16 cellular contexts compared by ENCODE assay signal in the genomic region with DNA sequence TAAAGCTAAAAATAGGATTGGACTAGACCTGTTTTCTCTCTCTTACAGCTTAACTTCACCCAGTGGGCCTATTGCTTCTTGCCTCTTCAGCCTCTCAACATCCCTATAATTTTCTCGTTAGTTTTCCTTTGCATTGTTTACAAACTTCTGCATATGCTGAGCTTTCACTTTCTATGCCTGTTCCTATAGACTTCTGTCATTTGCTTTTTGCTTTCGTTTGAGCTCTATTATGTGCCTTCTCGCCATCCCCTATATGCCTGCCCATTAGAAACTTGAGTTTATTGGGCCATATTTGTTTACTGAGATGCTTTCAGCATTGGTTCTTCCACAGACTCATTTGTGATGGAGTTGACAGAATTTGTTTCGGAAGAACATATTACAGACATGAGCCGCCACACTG. TPM values are rescaled to one million over a fixed set of nuclear protein-coding genes. Genes with fewer than 3 reads are reported as not detected.
DNase-seq lines count a peak whose midpoint lies in the region; ATAC-seq, FAIRE-seq and TF ChIP-seq lines count a peak whose summit lies in the region.
"Had no signal": no experiment of that assay in that cellular context is flagged by ENCODE, and none has a peak within 500 bp of the region (broad histone marks: within the 10 kb centered on the region; RNA-seq: fewer than 3 reads in every experiment).

No MANE protein-coding gene starts in this region.

- no peak for TF ChIP-seq RAD21 in A549 (conservative IDR thresholded peaks at IDR 0.05 in 1 of 2, IDR thresholded peaks at IDR 0.05 in 1 of 2)

- H3K9me3 ChIP-seq in A549 (no peaks in the 10 kb centered on the region), Karpas-422 (ENCODE audit: low read length) (no peaks in the 10 kb centered on the region), upper lobe of right lung (no peaks in the 10 kb centered on the region), osteoblast (ENCODE audit: low read depth, low read length) (no peaks in the 10 kb centered on the region)
- H3K9me3 ChIP-seq in CD8-positive, alpha-beta memory T cell (ENCODE audit: low read length) = no peaks in the 10 kb centered on the region
- H3K9me3 ChIP-seq: esophagus muscularis mucosa, ovary had no signal

- ATAC-seq in A549 (no peak), Right ventricle myocardium superior (ENCODE audit: poor library complexity) (no peak), upper lobe of right lung (no peak)
- no peak for ATAC-seq in central memory CD8-positive, alpha-beta T cell (replicated peaks; ENCODE audit: extremely low read depth, poor library complexity, severe bottlenecking)

- no peak overlapping the region for H3K27ac ChIP-seq in A549
- H3K27ac ChIP-seq in CD8-positive, alpha-beta memory T cell (ENCODE audit: low read depth, low read length) = no peak overlapping the region
- no peak overlapping the region for H3K27ac ChIP-seq in Karpas-422 (ENCODE audit: low read length)
- no peak overlapping the region for H3K27ac ChIP-seq in upper lobe of right lung
- no peak overlapping the region for H3K27ac ChIP-seq in osteoblast (ENCODE audit: low read depth, low read length)
- H3K27ac ChIP-seq: esophagus muscularis mucosa had no signal

- FAIRE-seq in A549 (lab: Jason Lieb, UNC) (no peak), D721Med (lab: Jason Lieb, UNC) (no peak)
- FAIRE-seq: keratinocyte had no signal

- H3K4me2 ChIP-seq in A549 = no peak overlapping the region
- peak overlapping the region; percentile 0 for H3K4me2 ChIP-seq in Karpas-422 (ENCODE audit: low read depth, low read length, poor library complexity, severe bottlenecking)
- no peak overlapping the region for H3K4me2 ChIP-seq in osteoblast (ENCODE audit: insufficient read depth, low read length)

- H3K4me3 ChIP-seq in A549 (no peak overlapping the region), Karpas-422 (ENCODE audit: low read length) (no peak overlapping the region), upper lobe of right lung (no peak overlapping the region), osteoblast (ENCODE audit: insufficient read depth, low read length) (no peak overlapping the region)
- no peak overlapping the region for H3K4me3 ChIP-seq in CD8-positive, alpha-beta memory T cell (ENCODE audit: low read length)
- H3K4me3 ChIP-seq: esophagus muscularis mucosa, ovary, skin epidermis had no signal

- H3K9ac ChIP-seq in Karpas-422 (ENCODE audit: low read length) = no peak overlapping the region

- H4K20me1 ChIP-seq in Karpas-422 (ENCODE audit: insufficient read depth, low read depth, low read length) = no peaks in the 10 kb centered on the region
- H4K20me1 ChIP-seq in osteoblast (ENCODE audit: insufficient read depth, low read length) = no peaks in the 10 kb centered on the region

- DNase-seq in A549 (ENCODE audit: low read depth in 1 of 2, low spot score in 1 of 2) (no peak), Karpas-422 (no peak), Right ventricle myocardium superior (no peak), upper lobe of right lung (no peak), osteoblast (ENCODE audit: insufficient read length, low spot score, missing footprints) (no peak), D721Med (ENCODE audit: insufficient read length, low spot score) (no peak)
- peak in 1 of 5 donors; percentile 7 for DNase-seq in CD8-positive, alpha-beta memory T cell
- DNase-seq in central memory CD8-positive, alpha-beta T cell (ENCODE audit: low spot score in 2 of 2) = no peak
- DNase-seq: activated CD4-positive, CD25-positive, alpha-beta regulatory T cell; DMS79 treated with DMSO at 0.1 percent for 48 hours; NCI-H774; ovary; RPMI8226 had no signal

- TF ChIP-seq CTCF in A549 (IDR thresholded peaks at IDR 0.05) (no peak), upper lobe of right lung (IDR thresholded peaks at IDR 0.05) (no peak), osteoblast (IDR thresholded peaks at IDR 0.05; ENCODE audit: extremely low read depth, low read depth, low read length) (no peak), D721Med (IDR thresholded peaks at IDR 0.05; ENCODE audit: insufficient read depth, missing control alignments) (no peak)

- H3K4me3 Mint-ChIP-seq in CD8-positive, alpha-beta memory T cell = peak overlapping the region; percentile 38 to 72 (median 51)
- H3K4me3 Mint-ChIP-seq in central memory CD8-positive, alpha-beta T cell = peak overlapping the region; percentile 47

- H2AFZ ChIP-seq in Karpas-422 (ENCODE audit: low read length) (no peak overlapping the region), osteoblast (ENCODE audit: low read length) (no peak overlapping the region)

- no peaks in the 10 kb centered on the region for H3K27me3 ChIP-seq in CD8-positive, alpha-beta memory T cell (ENCODE audit: insufficient read depth, low read length, poor library complexity, severe bottlenecking)
- no peaks in the 10 kb centered on the region for H3K27me3 ChIP-seq in Karpas-422 (ENCODE audit: low read length)
- no peaks in the 10 kb centered on the region for H3K27me3 ChIP-seq in upper lobe of right lung
- no peaks in the 10 kb centered on the region for H3K27me3 ChIP-seq in osteoblast (ENCODE audit: insufficient read depth, low read length)
- H3K27me3 ChIP-seq: esophagus muscularis mucosa, ovary had no signal

- no peak for TF ChIP-seq EP300 in A549 (IDR thresholded peaks at IDR 0.05)

- H3K27me3 Mint-ChIP-seq in CD8-positive, alpha-beta memory T cell = no peaks in the 10 kb centered on the region
- no peaks in the 10 kb centered on the region for H3K27me3 Mint-ChIP-seq in central memory CD8-positive, alpha-beta T cell

- peaks cover under 1 to 6% (median under 1%) of the 10 kb centered on the region in 3 donors for H3K36me3 Mint-ChIP-seq in CD8-positive, alpha-beta memory T cell
- peaks cover 3% of the 10 kb centered on the region for H3K36me3 Mint-ChIP-seq in central memory CD8-positive, alpha-beta T cell (ENCODE audit: insufficient read depth)

- intact Hi-C loops in Right ventricle myocardium superior (cut with DNase I) = no loop called here
- intact Hi-C loops in upper lobe of right lung (cut with DNase I) = no loop called here

- POLR2A ChIA-PET in A549 (lab: Yijun Ruan, JAX) = no interaction called here
- POLR2A ChIA-PET in CD8-positive, alpha-beta memory T cell (lab: Charles Lee) = interaction anchor here (1.0 to 5.5 kb wide), 2 partner anchors 41 to 51 kb away, joined by 3 to 32 read pairs; a partner anchor contains a TSS

- H3K27ac Mint-ChIP-seq in CD8-positive, alpha-beta memory T cell = peak overlapping the region; percentile 66 to 97 (median 92)
- peak overlapping the region; percentile 85 for H3K27ac Mint-ChIP-seq in central memory CD8-positive, alpha-beta T cell (ENCODE audit: low read depth)

- H3K79me2 ChIP-seq in Karpas-422 (ENCODE audit: low read length) = peaks cover 97% of the 10 kb centered on the region
- peaks cover 22% of the 10 kb centered on the region for H3K79me2 ChIP-seq in osteoblast (ENCODE audit: insufficient read depth, low read length)

- H3K4me1 Mint-ChIP-seq in CD8-positive, alpha-beta memory T cell = peaks cover 77 to 91% (median 90%) of the 10 kb centered on the region in 3 donors
- H3K4me1 Mint-ChIP-seq in central memory CD8-positive, alpha-beta T cell = peaks cover 60% of the 10 kb centered on the region

- H3K4me1 ChIP-seq in A549 (peaks cover 16% of the 10 kb centered on the region), Karpas-422 (ENCODE audit: low read length) (peaks cover 49% of the 10 kb centered on the region), upper lobe of right lung (peaks cover 54% of the 10 kb centered on the region), osteoblast (ENCODE audit: insufficient read depth, low read length) (peaks cover 6% of the 10 kb centered on the region)
- H3K4me1 ChIP-seq in CD8-positive, alpha-beta memory T cell (ENCODE audit: insufficient read depth, low read length) = peaks cover 58% of the 10 kb centered on the region

- no peak for TF ChIP-seq POLR2A in A549 (IDR thresholded peaks at IDR 0.05; ENCODE audit: low read length)

- CTCF ChIA-PET in A549 (lab: Yijun Ruan, JAX) = interaction anchor here (0.6 to 0.9 kb wide), 2 partner anchors 25 to 143 kb away, joined by 3 to 4 read pairs; no protein-coding TSS in a partner anchor
- CTCF ChIA-PET in CD8-positive, alpha-beta memory T cell (lab: Charles Lee) = interaction anchor here (1.5 to 5.3 kb wide), 3 partner anchors 41 to 125 kb away, joined by 4 to 40 read pairs (median 9); a partner anchor contains a TSS

- WGBS in A549 (ENCODE audit: missing lambda C conversion rate) = 93% methylated on average over 5 of the region's 5 CpGs

- H3K9me2 ChIP-seq in Karpas-422 (replicated peaks; ENCODE audit: insufficient read depth, low read length) = no peaks in the 10 kb centered on the region

- H3K9me3 Mint-ChIP-seq in CD8-positive, alpha-beta memory T cell = peaks cover 0 to under 1% (median 0%) of the 10 kb centered on the region in 5 donors
- no peaks in the 10 kb centered on the region for H3K9me3 Mint-ChIP-seq in central memory CD8-positive, alpha-beta T cell

- H3K36me3 ChIP-seq in CD8-positive, alpha-beta memory T cell (ENCODE audit: insufficient read depth, low read length) = no peaks in the 10 kb centered on the region
- H3K36me3 ChIP-seq in Karpas-422 (ENCODE audit: insufficient read depth, low read length) (no peaks in the 10 kb centered on the region), upper lobe of right lung (no peaks in the 10 kb centered on the region), osteoblast (ENCODE audit: insufficient read depth, low read length) (no peaks in the 10 kb centered on the region)
- H3K36me3 ChIP-seq: esophagus muscularis mucosa, ovary had no signal

TF ChIP-seq in A549, 52 proteins besides CTCF, POLR2A, EP300 and RAD21:
- peak; percentile 39 for TF ChIP-seq MAFK (IDR thresholded peaks at IDR 0.05; ENCODE audit: partially characterized antibody)
- TF ChIP-seq, protein P1, sequence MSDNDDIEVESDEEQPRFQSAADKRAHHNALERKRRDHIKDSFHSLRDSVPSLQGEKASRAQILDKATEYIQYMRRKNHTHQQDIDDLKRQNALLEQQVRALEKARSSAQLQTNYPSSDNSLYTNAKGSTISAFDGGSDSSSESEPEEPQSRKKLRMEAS (IDR thresholded peaks at IDR 0.05) = no peak

RNA-seq across cellular contexts. Expression of a gene that starts 40.9 kb away (rescaled TPM):
- 154 and 195 TPM in 2 replicates for polyA plus RNA-seq in A549 (2011; rRNA removed)
- 70.9 and 72.3 TPM in 2 replicates for polyA plus RNA-seq in A549 (2012; cell fraction: cytosol; rRNA removed)
- 50.6 and 56.7 TPM in 2 replicates for polyA plus RNA-seq in A549 (2012; cell fraction: nucleus; rRNA removed)
- 60.3 to 74.1 TPM (median 66.4 TPM) in 3 replicates for polyA plus RNA-seq in A549 (2017; fragmentation: RNase III; extraction: RNeasy Plus Mini Kit Qiagen cat#74134 plus additional on column Dnase treatment)
- polyA minus RNA-seq in A549 (2011; rRNA and poly(A)+ RNA removed) = 278 and 281 TPM in 2 replicates
- 10 to 100 TPM; 54.7 to 62.5 TPM for total RNA-seq in CD8-positive, alpha-beta memory T cell
- 38.3 TPM for polyA plus RNA-seq in CD8-positive, alpha-beta memory T cell
- 28.6 and 34.2 TPM in 2 replicates for total RNA-seq in Karpas-422 (2014; rRNA removed; shearing (Covaris generic); ENCODE audit: low replicate concordance)
- 12.7 TPM for total RNA-seq in Right ventricle myocardium superior
- total RNA-seq in upper lobe of right lung = 80.8 TPM
- 30.4 and 34.0 TPM in 2 replicates for total RNA-seq in osteoblast
